Comparison of ENCODE assay signal across 11 cellular contexts in the genomic region with DNA sequence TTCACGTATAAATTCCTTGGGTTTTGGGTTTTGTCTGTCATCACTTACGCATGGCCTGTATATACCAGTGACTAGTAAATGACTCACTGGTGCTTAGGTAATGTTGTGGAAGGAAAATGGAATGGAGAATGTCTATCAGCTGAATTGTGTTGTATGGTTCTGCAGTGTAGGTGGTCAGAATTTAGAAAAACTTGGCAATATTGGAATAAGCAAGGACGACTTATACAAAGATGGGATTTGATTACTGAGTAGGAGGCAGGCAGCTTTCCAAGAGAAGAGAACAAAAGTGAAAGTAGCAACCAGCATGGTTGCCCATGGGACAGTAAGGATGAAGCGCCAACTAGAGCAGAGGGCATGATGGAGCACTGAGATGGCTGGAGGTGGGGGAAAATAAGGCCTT.
DNase-seq lines count a peak whose midpoint lies in the region; ATAC-seq and TF ChIP-seq lines count a peak whose summit lies in the region.
"Had no signal": no experiment of that assay in that cellular context is flagged by ENCODE, and none has a peak within 500 bp of the region (broad histone marks: within the 10 kb centered on the region; RNA-seq: fewer than 3 reads in every experiment).

No MANE protein-coding gene starts in this region.

- no peak overlapping the region for H3K4me2 ChIP-seq in hepatocyte

- H3K4me3 ChIP-seq in hepatocyte: no peak overlapping the region
- H3K4me3 ChIP-seq: tibial artery had no signal

- no peaks in the 10 kb centered on the region for H3K4me1 Mint-ChIP-seq in CD14-positive monocyte

- ATAC-seq in left ventricle myocardium superior (peak; percentile 51), Right ventricle myocardium superior (ENCODE audit: poor library complexity) (no peak), SK-N-SH treated with all-trans-retinoic acid at 6 μM for 48 hours (peak; percentile 79)
- ATAC-seq: naive thymus-derived CD4-positive, alpha-beta T cell had no signal

- H4K20me1 ChIP-seq in hepatocyte (ENCODE audit: insufficient read depth, poor library complexity, severe bottlenecking): no peaks in the 10 kb centered on the region

- H3K4me1 ChIP-seq in hepatocyte (ENCODE audit: insufficient read depth): no peaks in the 10 kb centered on the region
- H3K4me1 ChIP-seq: tibial artery had no signal

- intact Hi-C loops in left ventricle myocardium superior (cut with micrococcal nuclease) (no loop called here), Right ventricle myocardium superior (cut with DNase I) (no loop called here), CD14-positive monocyte (cut with micrococcal nuclease) (no loop called here)

- H3K36me3 Mint-ChIP-seq in CD14-positive monocyte: no peaks in the 10 kb centered on the region
- H3K36me3 Mint-ChIP-seq: naive thymus-derived CD4-positive, alpha-beta T cell had no signal

- no peaks in the 10 kb centered on the region for H3K9me2 ChIP-seq in hepatocyte (replicated peaks; ENCODE audit: insufficient read depth)

- no peak overlapping the region for H2AFZ ChIP-seq in hepatocyte

- H3K9me3 ChIP-seq in hepatocyte (ENCODE audit: low read depth): no peaks in the 10 kb centered on the region
- H3K9me3 ChIP-seq: tibial artery had no signal

- no peak overlapping the region for H3K27ac Mint-ChIP-seq in CD14-positive monocyte
- H3K27ac Mint-ChIP-seq: naive thymus-derived CD4-positive, alpha-beta T cell had no signal

- no peaks in the 10 kb centered on the region for H3K79me2 ChIP-seq in hepatocyte

- no peak for TF ChIP-seq CTCF in CD14-positive monocyte (IDR thresholded peaks at IDR 0.05)
- TF ChIP-seq CTCF in hepatocyte (IDR thresholded peaks at IDR 0.05; ENCODE audit: poor library complexity): no peak

- WGBS in hepatocyte (ENCODE audit: low lambda C conversion rate, missing lambda C conversion rate): 84% methylated on average over 4 of the region's 4 CpGs

- H3K36me3 ChIP-seq in hepatocyte (replicated peaks; ENCODE audit: insufficient read depth, low read depth): no peaks in the 10 kb centered on the region
- H3K36me3 ChIP-seq: tibial artery had no signal

- H3K9me3 Mint-ChIP-seq in CD14-positive monocyte: peaks cover 0 to 4% (median 1%) of the 10 kb centered on the region in 7 donors

- no peak for DNase-seq in left ventricle myocardium superior
- no peak for DNase-seq in Right ventricle myocardium superior
- DNase-seq in fibroblast of the conjunctiva (ENCODE audit: low read depth): peak; percentile 57
- DNase-seq in stromal cell of bone marrow (ENCODE audit: low read depth): peak; percentile 74
- DNase-seq in CD14-positive monocyte (ENCODE audit: low spot score): no peak
- no peak for DNase-seq in stimulated activated CD4-positive, alpha-beta T cell treated with anti-CD3 and anti-CD28 coated beads, Interleukin-15, amount 100 ng/mL, for 24 hours
- no peak for DNase-seq in hepatocyte (ENCODE audit: low spot score)
- DNase-seq: naive thymus-derived CD4-positive, alpha-beta T cell; NCI-H2029; tibial artery had no signal

- H3K27me3 ChIP-seq in hepatocyte: no peaks in the 10 kb centered on the region
- H3K27me3 ChIP-seq: tibial artery had no signal

- no peak overlapping the region for H3K4me3 Mint-ChIP-seq in CD14-positive monocyte
- H3K4me3 Mint-ChIP-seq: naive thymus-derived CD4-positive, alpha-beta T cell had no signal

- no peak overlapping the region for H3K27ac ChIP-seq in hepatocyte
- H3K27ac ChIP-seq: tibial artery had no signal

- H3K27me3 Mint-ChIP-seq in CD14-positive monocyte (ENCODE audit: low read depth in 3 of 3): peaks cover 0 to 2% (median 0%) of the 10 kb centered on the region in 3 donors

TF ChIP-seq in SK-N-SH treated with all-trans-retinoic acid at 6 μM for 48 hours, 23 proteins besides CTCF, POLR2A, EP300 and RAD21:
- TF ChIP-seq ZFP3 (CRISPR knock-in tag; IDR thresholded peaks at IDR 0.05): peak; percentile 26; the same call in 1 of the 2 replicates
- no peak for TF ChIP-seq SNAI2 (CRISPR knock-in tag; IDR thresholded peaks at IDR 0.05)
- peak; percentile 26; the same call in 1 of the 2 replicates for TF ChIP-seq TOX (CRISPR knock-in tag; IDR thresholded peaks at IDR 0.05; ENCODE audit: borderline replicate concordance)

Comparison
In these comparisons a context has a peak if more than half of its experiments do, and no peak if none do; other contexts are left out.
1. DNase-seq: peak in fibroblast of the conjunctiva (single experiment) and stromal cell of bone marrow (single experiment); none in left ventricle myocardium superior (single experiment), Right ventricle myocardium superior (single experiment), CD14-positive monocyte (single experiment), stimulated activated CD4-positive, alpha-beta T cell treated with anti-CD3 and anti-CD28 coated beads, Interleukin-15, amount 100 ng/mL, for 24 hours (single experiment) and hepatocyte (single experiment).